ENCODE assay signal across 8 cellular contexts in genomic region chr10:8404721-8405120, GRCh38.
A peak's percentile ranks its signal among the peaks of the same experiment; 100 is the strongest.
DNase-seq lines count a peak whose midpoint lies in the region; ATAC-seq and TF ChIP-seq lines count a peak whose summit lies in the region.

No MANE protein-coding gene starts in this region.

- no peaks in the 10 kb centered on the region for H3K4me1 Mint-ChIP-seq in osteocyte (ENCODE audit: unreplicated experiment)
- H3K4me1 Mint-ChIP-seq in glutamatergic neuron (ENCODE audit: low read depth, unreplicated experiment) = no peaks in the 10 kb centered on the region

- H3K36me3 ChIP-seq in KOPT-K1 (ENCODE audit: insufficient read depth, low read length) = no peaks in the 10 kb centered on the region

- no peak overlapping the region for H3K4me3 Mint-ChIP-seq in osteocyte (ENCODE audit: unreplicated experiment)
- H3K4me3 Mint-ChIP-seq in glutamatergic neuron (ENCODE audit: unreplicated experiment) = no peak overlapping the region

- TF ChIP-seq CTCF in osteocyte (IDR thresholded peaks at IDR 0.05) = no peak
- no peak for TF ChIP-seq CTCF in glutamatergic neuron (IDR thresholded peaks at IDR 0.05; ENCODE audit: partially characterized antibody, unreplicated experiment)

- no peaks in the 10 kb centered on the region for H3K9me3 ChIP-seq in KOPT-K1 (ENCODE audit: insufficient read depth, low read length, poor library complexity, severe bottlenecking)

- POLR2A ChIA-PET in HEK293T (lab: Yijun Ruan, JAX) = no interaction called here

- peak; percentile 81 for ATAC-seq in GM18502 (IDR thresholded peaks at IDR 0.05; ENCODE audit: poor library complexity, unreplicated experiment)
- peak; percentile 83 for ATAC-seq in GM21717 (IDR thresholded peaks at IDR 0.05; ENCODE audit: unreplicated experiment)

- H3K9me3 Mint-ChIP-seq in osteocyte (ENCODE audit: unreplicated experiment) = no peaks in the 10 kb centered on the region
- no peaks in the 10 kb centered on the region for H3K9me3 Mint-ChIP-seq in glutamatergic neuron (ENCODE audit: unreplicated experiment)

- H3K27me3 Mint-ChIP-seq in osteocyte (ENCODE audit: unreplicated experiment) (no peaks in the 10 kb centered on the region), glutamatergic neuron (ENCODE audit: unreplicated experiment) (no peaks in the 10 kb centered on the region)

- H3K27ac Mint-ChIP-seq in osteocyte (ENCODE audit: unreplicated experiment) (no peak overlapping the region), glutamatergic neuron (ENCODE audit: unreplicated experiment) (no peak overlapping the region)

- H3K36me3 Mint-ChIP-seq in osteocyte (ENCODE audit: unreplicated experiment) (no peaks in the 10 kb centered on the region), glutamatergic neuron (ENCODE audit: unreplicated experiment) (no peaks in the 10 kb centered on the region)

- DNase-seq in effector CD4-positive, alpha-beta T cell = peak; percentile 54
- no peak for DNase-seq in osteocyte (ENCODE audit: extremely low spot score, unreplicated experiment)
- no peak for DNase-seq in NCI-H1105 (lab: John Stamatoyannopoulos, UW)
- no peak for DNase-seq in glutamatergic neuron
- no peak for DNase-seq in HEK293T (ENCODE audit: extremely low spot score)

- peak overlapping the region; percentile 90 for H3K27ac ChIP-seq in KOPT-K1 (ENCODE audit: low read depth, low read length, poor library complexity, severe bottlenecking)

- CTCF ChIA-PET in HEK293T (lab: Yijun Ruan, JAX) = interaction anchor here (1.0 kb wide), 1 partner anchor 50 kb away, joined by 8 read pairs; no protein-coding TSS in a partner anchor

TF ChIP-seq in HEK293T, 16 proteins besides CTCF, POLR2A, EP300 and RAD21:
- TF ChIP-seq NFRKB (IDR thresholded peaks at IDR 0.05) = no peak
- no peak for TF ChIP-seq HDGF (IDR thresholded peaks at IDR 0.05; ENCODE audit: borderline replicate concordance)
- TF ChIP-seq SP1 (IDR thresholded peaks at IDR 0.05) = no peak
- TF ChIP-seq CTBP1 (IDR thresholded peaks at IDR 0.05; ENCODE audit: borderline replicate concordance) = no peak
- TF ChIP-seq TARDBP (IDR thresholded peaks at IDR 0.05) = no peak
- no peak for TF ChIP-seq FOXM1 (IDR thresholded peaks at IDR 0.05; ENCODE audit: borderline replicate concordance)
- no peak for TF ChIP-seq ARNT (IDR thresholded peaks at IDR 0.05)
